In genomic region chr1:90729484-90730246, GRCh38 we compare ENCODE assay signal across 11 cellular contexts. TPM values are rescaled to one million over a fixed set of nuclear protein-coding genes. Genes with fewer than 3 reads are reported as not detected.
DNase-seq lines count a peak whose midpoint lies in the region; ATAC-seq and TF ChIP-seq lines count a peak whose summit lies in the region.
"Had no signal": no experiment of that assay in that cellular context is flagged by ENCODE, and none has a peak within 500 bp of the region (broad histone marks: within the 10 kb centered on the region; RNA-seq: fewer than 3 reads in every experiment).

No MANE protein-coding gene starts in this region.

- H3K4me3 Mint-ChIP-seq in neural progenitor cell, result peak overlapping the region; percentile 69

- no peaks in the 10 kb centered on the region for H3K36me3 ChIP-seq in GM06990 (ENCODE audit: control insufficient read depth, insufficient read depth, low read length)
- H3K36me3 ChIP-seq in neural progenitor cell, result no peaks in the 10 kb centered on the region

- no peak overlapping the region for H2AFZ ChIP-seq in neural progenitor cell (replicated peaks)

- H3F3A ChIP-seq in neural progenitor cell (ENCODE audit: low read depth), result peaks cover 16% of the 10 kb centered on the region

- H3K36me3 Mint-ChIP-seq in neural progenitor cell, result no peaks in the 10 kb centered on the region

- H3K79me2 ChIP-seq in neural progenitor cell (ENCODE audit: low read depth), result no peaks in the 10 kb centered on the region

- peaks cover 50% of the 10 kb centered on the region for H3K4me1 Mint-ChIP-seq in neural progenitor cell

- H3K9me3 Mint-ChIP-seq in neural progenitor cell, result no peaks in the 10 kb centered on the region

- no peak overlapping the region for H3K9ac ChIP-seq in neural progenitor cell

- peak overlapping the region; percentile 85 for H3K4me2 ChIP-seq in neural progenitor cell

- TF ChIP-seq CTCF in GM06990 (IDR thresholded peaks at IDR 0.05; ENCODE audit: insufficient read depth, low read length, poor library complexity, severe bottlenecking) (peak; percentile 21), neural progenitor cell (IDR thresholded peaks at IDR 0.05) (peak; percentile 84)

- no peak for DNase-seq in GM06990 (ENCODE audit: extremely low read depth, insufficient read length)
- DNase-seq in cerebellum (ENCODE audit: low spot score), result peak; percentile 30
- peak; percentile 94 for DNase-seq in neural progenitor cell (ENCODE audit: low spot score)
- no peak for DNase-seq in NCI-H524 (lab: John Stamatoyannopoulos, UW)
- DNase-seq in GM19240 (ENCODE audit: insufficient read length, low spot score), result no peak
- no peak for DNase-seq in medulla oblongata (ENCODE audit: extremely low spot score)
- DNase-seq: NCI-H146, occipital lobe had no signal

- H3K4me1 ChIP-seq in neural progenitor cell, result peaks cover 34% of the 10 kb centered on the region

- no peaks in the 10 kb centered on the region for H3K9me3 ChIP-seq in neural progenitor cell (ENCODE audit: low read depth)

- H4K20me1 ChIP-seq in neural progenitor cell (ENCODE audit: low read depth), result peaks cover 69% of the 10 kb centered on the region

- H3K27me3 Mint-ChIP-seq in neural progenitor cell (ENCODE audit: insufficient read depth, low read depth), result peaks cover 70% of the 10 kb centered on the region

- H3K27me3 ChIP-seq in GM06990 (replicated peaks; ENCODE audit: control insufficient read depth, insufficient read depth, low read length), result peaks cover 1% of the 10 kb centered on the region; the same call in 1 of the 2 replicates
- peaks cover 100% of the 10 kb centered on the region for H3K27me3 ChIP-seq in neural progenitor cell

- H3K27ac Mint-ChIP-seq in neural progenitor cell, result no peak overlapping the region

- H3K4me3 ChIP-seq in GM06990 (replicated peaks; ENCODE audit: low read depth, low read length) (peak overlapping the region; percentile 34; the same call in 1 of the 2 replicates), neural progenitor cell (peak overlapping the region; percentile 45)

- no peak overlapping the region for H3K27ac ChIP-seq in neural progenitor cell

- ATAC-seq in HG03439 (IDR thresholded peaks at IDR 0.05; ENCODE audit: unreplicated experiment), result peak; percentile 63
- no peak for ATAC-seq in HG02610 (IDR thresholded peaks at IDR 0.05; ENCODE audit: unreplicated experiment)

RNA-seq across cellular contexts. Expression of gene BARHL2, which starts 12.6 kb away (rescaled TPM):
- total RNA-seq in cerebellum (1.5 TPM), neural progenitor cell (ENCODE audit: low replicate concordance) (not detected in 2 replicates)
- total RNA-seq: activated naive CD4-positive, alpha-beta T cell treated with anti-CD3 and anti-CD28 coated beads, Interleukin-2, amount 50 U/mL, for 72 hours; occipital lobe had no signal

Comparison
In these comparisons a context has a peak if more than half of its experiments do, and no peak if none do; other contexts are left out.
1. DNase-seq: peak in cerebellum (single experiment) and neural progenitor cell (single experiment); none in GM06990 (single experiment), NCI-H524 (0 of 2), GM19240 (single experiment) and medulla oblongata (single experiment).